Comparison of ENCODE assay signal across 13 cellular contexts in genomic region chr3:150469931-150470740, GRCh38.
A peak's percentile ranks its signal among the peaks of the same experiment; 100 is the strongest.
DNase-seq lines count a peak whose midpoint lies in the region; ATAC-seq and TF ChIP-seq lines count a peak whose summit lies in the region.
"Had no signal": no experiment of that assay in that cellular context is flagged by ENCODE, and none has a peak within 500 bp of the region (broad histone marks: within the 10 kb centered on the region; RNA-seq: fewer than 3 reads in every experiment).

No MANE protein-coding gene starts in this region.

- CTCF ChIA-PET in naive thymus-derived CD4-positive, alpha-beta T cell (lab: Charles Lee): interaction anchor here (0.6 kb wide), 1 partner anchor 807 kb away, joined by 3 read pairs; no protein-coding TSS in a partner anchor

- H3K9me3 ChIP-seq in RWPE2 (ENCODE audit: severe bottlenecking) (no peaks in the 10 kb centered on the region), skeletal muscle satellite cell (replicated peaks; ENCODE audit: low read length) (no peaks in the 10 kb centered on the region)
- H3K9me3 ChIP-seq in naive thymus-derived CD4-positive, alpha-beta T cell (ENCODE audit: control insufficient read depth in 2 of 3, low read length in 3 of 3): no peaks in the 10 kb centered on the region

- H3K4me3 ChIP-seq in RWPE2 (ENCODE audit: severe bottlenecking) (no peak overlapping the region), fibroblast of villous mesenchyme (ENCODE audit: low read depth, low read length) (peak overlapping the region; percentile 6), skeletal muscle satellite cell (ENCODE audit: low read length) (no peak overlapping the region)
- no peak overlapping the region for H3K4me3 ChIP-seq in naive thymus-derived CD4-positive, alpha-beta T cell (ENCODE audit: low read length)

- H3K4me1 ChIP-seq in RWPE2 (ENCODE audit: insufficient read depth, poor library complexity, severe bottlenecking) (peaks cover 33% of the 10 kb centered on the region), skeletal muscle satellite cell (ENCODE audit: control insufficient read depth, insufficient read depth, low read length) (peaks cover 21% of the 10 kb centered on the region)
- H3K4me1 ChIP-seq in naive thymus-derived CD4-positive, alpha-beta T cell (ENCODE audit: control insufficient read depth in 2 of 2, insufficient read depth in 2 of 2, low read length in 2 of 2): no peaks in the 10 kb centered on the region

- no peak for TF ChIP-seq CTCF in RWPE2 (IDR thresholded peaks at IDR 0.05; ENCODE audit: poor library complexity, severe bottlenecking)
- no peak for TF ChIP-seq CTCF in fibroblast of villous mesenchyme (IDR thresholded peaks at IDR 0.05; ENCODE audit: insufficient read depth, low read depth, low read length)

- no peak overlapping the region for H3K4me3 Mint-ChIP-seq in naive thymus-derived CD4-positive, alpha-beta T cell
- H3K4me3 Mint-ChIP-seq in activated T-helper 17 cell treated with anti-CD3 and anti-CD28 coated beads, Interleukin-2, amount 50 U/mL, for 72 hours: no peak overlapping the region
- H3K4me3 Mint-ChIP-seq: activated CD4-positive, alpha-beta T cell treated with anti-CD3 and anti-CD28 coated beads, Interleukin-2, amount 10 ng/mL, durations not matched to agents 24 days and 14 days had no signal

- POLR2A ChIA-PET in naive thymus-derived CD4-positive, alpha-beta T cell (lab: Charles Lee): no interaction called here

- peak overlapping the region; percentile 99 for H3K27ac ChIP-seq in RWPE2 (ENCODE audit: poor library complexity, severe bottlenecking)
- H3K27ac ChIP-seq in naive thymus-derived CD4-positive, alpha-beta T cell (ENCODE audit: low read depth, low read length): no peak overlapping the region
- H3K27ac ChIP-seq: HL-60 had no signal

- peak; percentile 82 for ATAC-seq in RWPE2 (ENCODE audit: low read depth)
- no peak for ATAC-seq in naive thymus-derived CD4-positive, alpha-beta T cell
- ATAC-seq in activated T-helper 17 cell treated with anti-CD3 and anti-CD28 coated beads, Interleukin-2, amount 50 U/mL, for 72 hours (replicated peaks): no peak

- H3K27me3 Mint-ChIP-seq in naive thymus-derived CD4-positive, alpha-beta T cell: no peaks in the 10 kb centered on the region
- H3K27me3 Mint-ChIP-seq in activated T-helper 17 cell treated with anti-CD3 and anti-CD28 coated beads, Interleukin-2, amount 50 U/mL, for 72 hours: no peaks in the 10 kb centered on the region
- H3K27me3 Mint-ChIP-seq: activated CD4-positive, alpha-beta T cell treated with anti-CD3 and anti-CD28 coated beads, Interleukin-2, amount 10 ng/mL, durations not matched to agents 24 days and 14 days had no signal

- peaks cover 0 to 18% (median 6%) of the 10 kb centered on the region in 5 donors for H3K36me3 Mint-ChIP-seq in naive thymus-derived CD4-positive, alpha-beta T cell
- H3K36me3 Mint-ChIP-seq in activated T-helper 17 cell treated with anti-CD3 and anti-CD28 coated beads, Interleukin-2, amount 50 U/mL, for 72 hours (ENCODE audit: low read depth): no peaks in the 10 kb centered on the region

- H3K27me3 ChIP-seq in RWPE2 (ENCODE audit: insufficient read depth, poor library complexity, severe bottlenecking) (no peaks in the 10 kb centered on the region), skeletal muscle satellite cell (ENCODE audit: control insufficient read depth, insufficient read depth, low read length) (no peaks in the 10 kb centered on the region)
- H3K27me3 ChIP-seq in naive thymus-derived CD4-positive, alpha-beta T cell (ENCODE audit: control insufficient read depth in 2 of 2, insufficient read depth in 2 of 2, low read length in 2 of 2): no peaks in the 10 kb centered on the region

- peak overlapping the region; percentile 35 for H3K9ac ChIP-seq in skeletal muscle satellite cell (ENCODE audit: low read depth, low read length)

- peaks cover 0 to 5% (median 0%) of the 10 kb centered on the region in 11 donors for H3K9me3 Mint-ChIP-seq in naive thymus-derived CD4-positive, alpha-beta T cell
- H3K9me3 Mint-ChIP-seq in activated T-helper 17 cell treated with anti-CD3 and anti-CD28 coated beads, Interleukin-2, amount 50 U/mL, for 72 hours: no peaks in the 10 kb centered on the region
- H3K9me3 Mint-ChIP-seq: activated CD4-positive, alpha-beta T cell treated with anti-CD3 and anti-CD28 coated beads, Interleukin-2, amount 10 ng/mL, durations not matched to agents 24 days and 14 days had no signal

- intact Hi-C loops in naive thymus-derived CD4-positive, alpha-beta T cell (cut with micrococcal nuclease): no loop called here

- peak overlapping the region; percentile 64 for H3K4me2 ChIP-seq in skeletal muscle satellite cell (ENCODE audit: low read length)

- peak; percentile 48 for DNase-seq in HCEC 1CT
- DNase-seq in RWPE2 (ENCODE audit: low spot score): peak; percentile 79
- DNase-seq in fibroblast of villous mesenchyme (ENCODE audit: low read depth): no peak
- no peak for DNase-seq in naive thymus-derived CD4-positive, alpha-beta T cell
- no peak for DNase-seq in stimulated activated naive CD4-positive, alpha-beta T cell treated with Interleukin-2 at 50 U/mL for 16 hours (lab: John Stamatoyannopoulos, UW)
- DNase-seq in mesenteric fat pad (ENCODE audit: low spot score): no peak
- DNase-seq: activated CD4-positive, alpha-beta T cell treated with anti-CD3 and anti-CD28 coated beads, Interleukin-2, amount 10 ng/mL, durations not matched to agents 24 days and 14 days; activated naive CD4-positive, alpha-beta T cell; effector CD4-positive, alpha-beta T cell; NCI-H1694 treated with DMSO at 0.1 percent for 48 hours had no signal

- no peak overlapping the region for H3K27ac Mint-ChIP-seq in naive thymus-derived CD4-positive, alpha-beta T cell
- no peak overlapping the region for H3K27ac Mint-ChIP-seq in activated T-helper 17 cell treated with anti-CD3 and anti-CD28 coated beads, Interleukin-2, amount 50 U/mL, for 72 hours
- H3K27ac Mint-ChIP-seq: activated CD4-positive, alpha-beta T cell treated with anti-CD3 and anti-CD28 coated beads, Interleukin-2, amount 10 ng/mL, durations not matched to agents 24 days and 14 days had no signal

- peaks cover 0 to 3% (median 0%) of the 10 kb centered on the region in 7 donors for H3K4me1 Mint-ChIP-seq in naive thymus-derived CD4-positive, alpha-beta T cell
- H3K4me1 Mint-ChIP-seq in activated T-helper 17 cell treated with anti-CD3 and anti-CD28 coated beads, Interleukin-2, amount 50 U/mL, for 72 hours: no peaks in the 10 kb centered on the region
- H3K4me1 Mint-ChIP-seq: activated CD4-positive, alpha-beta T cell treated with anti-CD3 and anti-CD28 coated beads, Interleukin-2, amount 10 ng/mL, durations not matched to agents 24 days and 14 days had no signal

- H3K36me3 ChIP-seq in RWPE2 (ENCODE audit: low read depth) (peaks cover 1% of the 10 kb centered on the region), skeletal muscle satellite cell (ENCODE audit: insufficient read depth, low read length) (no peaks in the 10 kb centered on the region)
- H3K36me3 ChIP-seq in naive thymus-derived CD4-positive, alpha-beta T cell (ENCODE audit: control insufficient read depth in 2 of 3, insufficient read depth in 3 of 3, low read length in 3 of 3): no peaks in the 10 kb centered on the region

Comparison
In these comparisons a context has a peak if more than half of its experiments do, and no peak if none do; other contexts are left out.
1. DNase-seq: peak in HCEC 1CT (single experiment) and RWPE2 (single experiment); none in fibroblast of villous mesenchyme (single experiment), naive thymus-derived CD4-positive, alpha-beta T cell (0 of 9), stimulated activated naive CD4-positive, alpha-beta T cell treated with Interleukin-2 at 50 U/mL for 16 hours (single experiment) and mesenteric fat pad (single experiment).